9 cellular contexts compared by ENCODE assay signal in genomic region chr13:110683203-110683883, GRCh38. TPM values are rescaled to one million over a fixed set of nuclear protein-coding genes. Genes with fewer than 3 reads are reported as not detected.
DNase-seq lines count a peak whose midpoint lies in the region; ATAC-seq and TF ChIP-seq lines count a peak whose summit lies in the region.
"Had no signal": no experiment of that assay in that cellular context is flagged by ENCODE, and none has a peak within 500 bp of the region (broad histone marks: within the 10 kb centered on the region; RNA-seq: fewer than 3 reads in every experiment).

No MANE protein-coding gene starts in this region.

- H3K4me1 Mint-ChIP-seq in activated CD4-positive, alpha-beta T cell treated with anti-CD3 and anti-CD28 coated beads, Interleukin-2, amount 10 ng/mL, durations not matched to agents 7 days and 5 days: no peaks in the 10 kb centered on the region

- POLR2A ChIA-PET in activated CD4-positive, alpha-beta T cell treated with anti-CD3 and anti-CD28 coated beads, Interleukin-2, amount 10 ng/mL, durations not matched to agents 7 days and 5 days (lab: Charles Lee): no interaction called here

- H3K27ac Mint-ChIP-seq in activated CD4-positive, alpha-beta T cell treated with anti-CD3 and anti-CD28 coated beads, Interleukin-2, amount 10 ng/mL, durations not matched to agents 7 days and 5 days: no peak overlapping the region

- no peak for ATAC-seq in HG03025 (IDR thresholded peaks at IDR 0.05; ENCODE audit: low FRiP score, unreplicated experiment)

- H3K36me3 Mint-ChIP-seq in activated CD4-positive, alpha-beta T cell treated with anti-CD3 and anti-CD28 coated beads, Interleukin-2, amount 10 ng/mL, durations not matched to agents 7 days and 5 days (ENCODE audit: low read depth): peaks cover 33% of the 10 kb centered on the region

- H3K4me3 Mint-ChIP-seq in activated CD4-positive, alpha-beta T cell treated with anti-CD3 and anti-CD28 coated beads, Interleukin-2, amount 10 ng/mL, durations not matched to agents 7 days and 5 days: no peak overlapping the region

- CTCF ChIA-PET in activated CD4-positive, alpha-beta T cell treated with anti-CD3 and anti-CD28 coated beads, Interleukin-2, amount 10 ng/mL, durations not matched to agents 7 days and 5 days (lab: Charles Lee): interaction anchor here (0.5 to 1.7 kb wide), 5 partner anchors 10 to 1595 kb away, joined by 3 to 6 read pairs (median 5); no protein-coding TSS in a partner anchor

- H3K4me3 ChIP-seq in epithelial cell of esophagus (ENCODE audit: low read length): no peak overlapping the region

- H3K27me3 Mint-ChIP-seq in activated CD4-positive, alpha-beta T cell treated with anti-CD3 and anti-CD28 coated beads, Interleukin-2, amount 10 ng/mL, durations not matched to agents 7 days and 5 days: no peaks in the 10 kb centered on the region

- no peaks in the 10 kb centered on the region for H3K9me3 Mint-ChIP-seq in activated CD4-positive, alpha-beta T cell treated with anti-CD3 and anti-CD28 coated beads, Interleukin-2, amount 10 ng/mL, durations not matched to agents 7 days and 5 days

- peak; percentile 48 for TF ChIP-seq CTCF in epithelial cell of esophagus (IDR thresholded peaks at IDR 0.05; ENCODE audit: insufficient read depth, low read depth, low read length, missing control alignments)

- DNase-seq in activated CD4-positive, alpha-beta T cell treated with anti-CD3 and anti-CD28 coated beads, Interleukin-2, amount 10 ng/mL, durations not matched to agents 7 days and 5 days: peak; percentile 54
- DNase-seq in activated CD4-positive, alpha-beta T cell treated with anti-CD3 and anti-CD28 coated beads, Interleukin-2, amount 50 U/mL, for 1 hour: no peak
- peak; percentile 49 for DNase-seq in NCI-H526 treated with DMSO at 0.1 percent for 48 hours (lab: John Stamatoyannopoulos, UW)
- peak; percentile 32 for DNase-seq in epithelial cell of esophagus (ENCODE audit: low read depth)
- peak; percentile 49 for DNase-seq in renal cortical epithelial cell (ENCODE audit: low read depth)
- DNase-seq in GM19240 (ENCODE audit: insufficient read length, low spot score): no peak
- no peak for DNase-seq in COLO668 (lab: John Stamatoyannopoulos, UW; ENCODE audit: unreplicated experiment)
- DNase-seq: NCI-H2227 treated with DMSO at 0.1 percent for 48 hours had no signal

RNA-seq across cellular contexts. Expression of gene CARS2, which starts 22.6 kb away (rescaled TPM):
- total RNA-seq in activated CD4-positive, alpha-beta T cell treated with anti-CD3 and anti-CD28 coated beads, Interleukin-2, amount 10 ng/mL, durations not matched to agents 7 days and 5 days: 10 to 100 TPM; 58.9 to 69.5 TPM
- total RNA-seq in renal cortical epithelial cell: 68.2 and 73.5 TPM in 2 replicates

RNA-seq across cellular contexts. Expression of gene ING1, which starts 30.2 kb away (rescaled TPM):
- total RNA-seq in activated CD4-positive, alpha-beta T cell treated with anti-CD3 and anti-CD28 coated beads, Interleukin-2, amount 10 ng/mL, durations not matched to agents 7 days and 5 days: 10 to 100 TPM; 16.0 to 21.3 TPM
- total RNA-seq in renal cortical epithelial cell: 7.6 and 16.5 TPM in 2 replicates

Comparison
In these comparisons a context has a peak if more than half of its experiments do, and no peak if none do; other contexts are left out.
1. DNase-seq: peak in activated CD4-positive, alpha-beta T cell treated with anti-CD3 and anti-CD28 coated beads, Interleukin-2, amount 10 ng/mL, durations not matched to agents 7 days and 5 days (single experiment), NCI-H526 treated with DMSO at 0.1 percent for 48 hours (single experiment), epithelial cell of esophagus (single experiment) and renal cortical epithelial cell (single experiment); none in activated CD4-positive, alpha-beta T cell treated with anti-CD3 and anti-CD28 coated beads, Interleukin-2, amount 50 U/mL, for 1 hour (single experiment), GM19240 (single experiment) and COLO668 (single experiment).